8 cellular contexts compared by ENCODE assay signal in the genomic region with DNA sequence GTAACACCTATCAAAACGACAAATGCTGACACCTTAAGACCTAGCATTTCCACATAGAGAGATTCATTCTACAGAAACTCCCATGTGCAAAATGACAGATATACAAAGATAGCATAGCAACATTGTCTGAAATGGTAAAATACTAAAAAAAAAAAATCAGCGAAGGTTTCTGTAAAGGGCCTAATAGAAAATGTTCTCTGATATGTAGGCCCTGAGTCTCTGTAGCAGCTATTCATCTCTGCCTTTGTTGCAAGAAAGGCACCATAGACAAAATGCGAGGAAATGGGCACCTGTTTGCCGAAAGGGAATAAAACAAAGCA. TPM values are rescaled to one million over a fixed set of nuclear protein-coding genes. Genes with fewer than 3 reads are reported as not detected.
A peak's percentile ranks its signal among the peaks of the same experiment; 100 is the strongest.
DNase-seq lines count a peak whose midpoint lies in the region; ATAC-seq and TF ChIP-seq lines count a peak whose summit lies in the region.

No MANE protein-coding gene starts in this region.

- H3K27me3 Mint-ChIP-seq in T-helper 1 cell treated with Interleukin-12 subunit alpha and Interleukin-12 subunit beta and Interleukin-4 antibody, amounts not matched to agents 30 μg/mL and 1 μg/mL, for 36 hours (ENCODE audit: low read depth) = peaks cover 5% of the 10 kb centered on the region

- no peaks in the 10 kb centered on the region for H3K9me3 Mint-ChIP-seq in T-helper 1 cell treated with Interleukin-12 subunit alpha and Interleukin-12 subunit beta and Interleukin-4 antibody, amounts not matched to agents 30 μg/mL and 1 μg/mL, for 36 hours
- H3K9me3 Mint-ChIP-seq in stimulated activated effector memory CD8-positive, alpha-beta T cell treated with anti-CD3 and anti-CD28 coated beads, Interleukin-12 subunit alpha, Interleukin-12 subunit beta, amount 100 ng/mL, for 72 hours = no peaks in the 10 kb centered on the region

- H3K9me3 ChIP-seq in WERI-Rb-1 (ENCODE audit: severe bottlenecking) = no peaks in the 10 kb centered on the region
- H3K9me3 ChIP-seq in Peyer's patch = no peaks in the 10 kb centered on the region

- H3K36me3 ChIP-seq in WERI-Rb-1 (peaks cover 18% of the 10 kb centered on the region), Peyer's patch (no peaks in the 10 kb centered on the region)

- H3K36me3 Mint-ChIP-seq in T-helper 1 cell treated with Interleukin-12 subunit alpha and Interleukin-12 subunit beta and Interleukin-4 antibody, amounts not matched to agents 30 μg/mL and 1 μg/mL, for 36 hours (ENCODE audit: low read depth) = peaks cover 2% of the 10 kb centered on the region
- no peaks in the 10 kb centered on the region for H3K36me3 Mint-ChIP-seq in stimulated activated effector memory CD8-positive, alpha-beta T cell treated with anti-CD3 and anti-CD28 coated beads, Interleukin-12 subunit alpha, Interleukin-12 subunit beta, amount 100 ng/mL, for 72 hours

- no peaks in the 10 kb centered on the region for H3K27me3 ChIP-seq in WERI-Rb-1 (ENCODE audit: insufficient read depth, low read depth, severe bottlenecking)
- H3K27me3 ChIP-seq in Peyer's patch = no peaks in the 10 kb centered on the region

- peak overlapping the region; percentile 70 for H3K27ac ChIP-seq in WERI-Rb-1
- H3K27ac ChIP-seq in Peyer's patch = no peak overlapping the region

- H3K27ac Mint-ChIP-seq in T-helper 1 cell treated with Interleukin-12 subunit alpha and Interleukin-12 subunit beta and Interleukin-4 antibody, amounts not matched to agents 30 μg/mL and 1 μg/mL, for 36 hours = no peak overlapping the region
- peak overlapping the region; percentile 75 for H3K27ac Mint-ChIP-seq in stimulated activated effector memory CD8-positive, alpha-beta T cell treated with anti-CD3 and anti-CD28 coated beads, Interleukin-12 subunit alpha, Interleukin-12 subunit beta, amount 100 ng/mL, for 72 hours

- no peak for ATAC-seq in stimulated activated effector memory CD8-positive, alpha-beta T cell treated with anti-CD3 and anti-CD28 coated beads, Interleukin-12 subunit alpha, Interleukin-12 subunit beta, amount 100 ng/mL, for 72 hours
- ATAC-seq in GM19324 (IDR thresholded peaks at IDR 0.05; ENCODE audit: low FRiP score, unreplicated experiment) = no peak

- no peaks in the 10 kb centered on the region for H3K4me1 ChIP-seq in Peyer's patch

- H3K4me1 Mint-ChIP-seq in T-helper 1 cell treated with Interleukin-12 subunit alpha and Interleukin-12 subunit beta and Interleukin-4 antibody, amounts not matched to agents 30 μg/mL and 1 μg/mL, for 36 hours (ENCODE audit: low read depth) = peaks cover 12% of the 10 kb centered on the region
- peaks cover 16% of the 10 kb centered on the region for H3K4me1 Mint-ChIP-seq in stimulated activated effector memory CD8-positive, alpha-beta T cell treated with anti-CD3 and anti-CD28 coated beads, Interleukin-12 subunit alpha, Interleukin-12 subunit beta, amount 100 ng/mL, for 72 hours

- no peak for TF ChIP-seq POLR2A in Peyer's patch (IDR thresholded peaks at IDR 0.05)

- peak overlapping the region; percentile 85 for H3K4me3 Mint-ChIP-seq in T-helper 1 cell treated with Interleukin-12 subunit alpha and Interleukin-12 subunit beta and Interleukin-4 antibody, amounts not matched to agents 30 μg/mL and 1 μg/mL, for 36 hours
- H3K4me3 Mint-ChIP-seq in stimulated activated effector memory CD8-positive, alpha-beta T cell treated with anti-CD3 and anti-CD28 coated beads, Interleukin-12 subunit alpha, Interleukin-12 subunit beta, amount 100 ng/mL, for 72 hours = peak overlapping the region; percentile 87

- H3K4me3 ChIP-seq in WERI-Rb-1 (ENCODE audit: low read depth, low read length) (peak overlapping the region; percentile 85), fibroblast of villous mesenchyme (ENCODE audit: low read depth, low read length) (peak overlapping the region; percentile 89), Peyer's patch (peak overlapping the region in 1 of 4 donors; percentile 69)

- TF ChIP-seq CTCF in WERI-Rb-1 (IDR thresholded peaks at IDR 0.05; ENCODE audit: low read depth, low read length) (no peak), fibroblast of villous mesenchyme (IDR thresholded peaks at IDR 0.05; ENCODE audit: insufficient read depth, low read depth, low read length) (no peak), Peyer's patch (IDR thresholded peaks at IDR 0.05) (no peak)

- no peak for DNase-seq in T-helper 1 cell
- DNase-seq in WERI-Rb-1 = no peak
- DNase-seq in fibroblast of villous mesenchyme (ENCODE audit: low read depth) = no peak
- no peak for DNase-seq in stimulated activated effector memory CD8-positive, alpha-beta T cell treated with anti-CD3 and anti-CD28 coated beads, Interleukin-12 subunit alpha, Interleukin-12 subunit beta, amount 100 ng/mL, for 72 hours (ENCODE audit: low spot score in 2 of 2)
- DNase-seq in Peyer's patch = no peak
- DNase-seq in inferior parietal cortex (ENCODE audit: extremely low spot score) = no peak

RNA-seq across cellular contexts. Expression of a gene that starts 0.6 kb away (rescaled TPM):
- total RNA-seq in fibroblast of villous mesenchyme (158 and 168 TPM in 2 replicates), Peyer's patch (100 to 1,000 TPM in 1 of 4 donors, 10 to 100 TPM in 3; 51.8 to 156 (median 78.3) TPM)

RNA-seq across cellular contexts. Expression of a gene that starts 18.5 kb away (rescaled TPM):
- 5.2 and 8.1 TPM in 2 replicates for total RNA-seq in fibroblast of villous mesenchyme
- total RNA-seq in Peyer's patch = 10 to 100 TPM in 1 of 4 donors, 1 to 10 TPM in 3; 3.7 to 21.5 (median 5.6) TPM
